Comparison of ENCODE assay signal across 2 cellular contexts in the genomic region with DNA sequence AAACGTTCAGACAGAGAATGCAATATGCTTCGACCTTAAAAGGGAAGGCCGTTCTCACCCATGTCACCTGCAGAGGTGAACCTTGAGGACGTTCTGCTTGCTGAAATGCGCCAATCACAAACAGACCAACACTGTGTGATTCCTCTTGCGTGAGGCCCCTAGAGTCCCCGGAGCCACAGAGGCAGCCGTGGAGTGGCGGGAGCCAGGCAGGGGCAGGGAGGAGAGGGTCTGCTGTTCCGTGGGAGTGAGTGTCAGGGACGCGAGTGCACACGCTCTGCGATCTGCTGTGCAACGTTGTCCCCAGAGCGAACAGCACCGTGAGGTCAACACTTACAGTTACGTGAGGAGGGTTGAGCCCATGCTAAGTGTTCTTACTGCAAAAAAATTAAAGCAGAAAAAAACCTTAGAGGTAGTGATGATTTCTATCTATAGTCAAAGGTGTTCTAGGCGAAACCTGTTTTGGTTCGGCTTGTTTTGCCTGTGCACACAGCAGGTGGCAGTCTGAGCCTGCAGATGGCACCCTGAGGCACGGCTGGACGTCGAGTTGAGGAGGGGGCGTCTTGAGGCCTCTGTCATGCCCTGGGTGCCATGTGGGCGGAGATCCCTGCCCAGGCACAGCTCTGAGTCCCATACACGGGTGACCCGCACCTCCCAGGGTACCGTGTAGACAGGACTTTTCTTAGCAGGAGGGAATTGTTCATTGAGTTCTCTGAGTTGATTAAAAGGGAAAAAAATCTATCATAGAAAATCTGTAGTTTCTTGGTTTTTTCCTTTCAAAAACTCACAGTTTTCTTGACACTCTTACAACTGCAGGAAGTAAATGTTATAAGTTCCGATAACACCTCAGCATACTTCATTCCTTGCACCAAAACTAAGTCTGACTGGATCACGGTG.
A peak's percentile ranks its signal among the peaks of the same experiment; 100 is the strongest.
TF ChIP-seq lines count a peak whose summit lies in the region.

No MANE protein-coding gene starts in this region.

TF ChIP-seq in SK-N-SH, 30 proteins besides CTCF, POLR2A, EP300 and RAD21 (continued from another document):
- TF ChIP-seq FOSL2 (IDR thresholded peaks at IDR 0.05; ENCODE audit: borderline replicate concordance, low read depth) (no peak), SMC3 (IDR thresholded peaks at IDR 0.05; ENCODE audit: low read depth, low read length) (peak; percentile 68; the same call in 1 of the 2 replicates)

TF ChIP-seq in SK-N-SH treated with all-trans-retinoic acid at 6 μM for 48 hours, 23 proteins besides CTCF, POLR2A, EP300 and RAD21 (continued from another document):
- TF ChIP-seq, protein P1, sequence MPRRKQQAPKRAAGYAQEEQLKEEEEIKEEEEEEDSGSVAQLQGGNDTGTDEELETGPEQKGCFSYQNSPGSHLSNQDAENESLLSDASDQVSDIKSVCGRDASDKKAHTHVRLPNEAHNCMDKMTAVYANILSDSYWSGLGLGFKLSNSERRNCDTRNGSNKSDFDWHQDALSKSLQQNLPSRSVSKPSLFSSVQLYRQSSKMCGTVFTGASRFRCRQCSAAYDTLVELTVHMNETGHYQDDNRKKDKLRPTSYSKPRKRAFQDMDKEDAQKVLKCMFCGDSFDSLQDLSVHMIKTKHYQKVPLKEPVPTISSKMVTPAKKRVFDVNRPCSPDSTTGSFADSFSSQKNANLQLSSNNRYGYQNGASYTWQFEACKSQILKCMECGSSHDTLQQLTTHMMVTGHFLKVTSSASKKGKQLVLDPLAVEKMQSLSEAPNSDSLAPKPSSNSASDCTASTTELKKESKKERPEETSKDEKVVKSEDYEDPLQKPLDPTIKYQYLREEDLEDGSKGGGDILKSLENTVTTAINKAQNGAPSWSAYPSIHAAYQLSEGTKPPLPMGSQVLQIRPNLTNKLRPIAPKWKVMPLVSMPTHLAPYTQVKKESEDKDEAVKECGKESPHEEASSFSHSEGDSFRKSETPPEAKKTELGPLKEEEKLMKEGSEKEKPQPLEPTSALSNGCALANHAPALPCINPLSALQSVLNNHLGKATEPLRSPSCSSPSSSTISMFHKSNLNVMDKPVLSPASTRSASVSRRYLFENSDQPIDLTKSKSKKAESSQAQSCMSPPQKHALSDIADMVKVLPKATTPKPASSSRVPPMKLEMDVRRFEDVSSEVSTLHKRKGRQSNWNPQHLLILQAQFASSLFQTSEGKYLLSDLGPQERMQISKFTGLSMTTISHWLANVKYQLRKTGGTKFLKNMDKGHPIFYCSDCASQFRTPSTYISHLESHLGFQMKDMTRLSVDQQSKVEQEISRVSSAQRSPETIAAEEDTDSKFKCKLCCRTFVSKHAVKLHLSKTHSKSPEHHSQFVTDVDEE (CRISPR knock-in tag; IDR thresholded peaks at IDR 0.05), result no peak
- no peak for TF ChIP-seq PPARA (CRISPR knock-in tag; IDR thresholded peaks at IDR 0.05; ENCODE audit: borderline replicate concordance)
- TF ChIP-seq, protein P2, sequence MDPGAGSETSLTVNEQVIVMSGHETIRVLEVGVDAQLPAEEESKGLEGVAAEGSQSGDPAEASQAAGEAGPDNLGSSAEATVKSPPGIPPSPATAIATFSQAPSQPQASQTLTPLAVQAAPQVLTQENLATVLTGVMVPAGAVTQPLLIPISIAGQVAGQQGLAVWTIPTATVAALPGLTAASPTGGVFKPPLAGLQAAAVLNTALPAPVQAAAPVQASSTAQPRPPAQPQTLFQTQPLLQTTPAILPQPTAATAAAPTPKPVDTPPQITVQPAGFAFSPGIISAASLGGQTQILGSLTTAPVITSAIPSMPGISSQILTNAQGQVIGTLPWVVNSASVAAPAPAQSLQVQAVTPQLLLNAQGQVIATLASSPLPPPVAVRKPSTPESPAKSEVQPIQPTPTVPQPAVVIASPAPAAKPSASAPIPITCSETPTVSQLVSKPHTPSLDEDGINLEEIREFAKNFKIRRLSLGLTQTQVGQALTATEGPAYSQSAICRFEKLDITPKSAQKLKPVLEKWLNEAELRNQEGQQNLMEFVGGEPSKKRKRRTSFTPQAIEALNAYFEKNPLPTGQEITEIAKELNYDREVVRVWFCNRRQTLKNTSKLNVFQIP (CRISPR knock-in tag; IDR thresholded peaks at IDR 0.05; ENCODE audit: borderline replicate concordance, low read depth), result no peak
- TF ChIP-seq BACH2 (CRISPR knock-in tag; IDR thresholded peaks at IDR 0.05; ENCODE audit: borderline replicate concordance), result no peak
- no peak for TF ChIP-seq ZC3H10 (CRISPR knock-in tag; IDR thresholded peaks at IDR 0.05)
- no peak for TF ChIP-seq ZFP3 (CRISPR knock-in tag; IDR thresholded peaks at IDR 0.05)
